In the genomic region with DNA sequence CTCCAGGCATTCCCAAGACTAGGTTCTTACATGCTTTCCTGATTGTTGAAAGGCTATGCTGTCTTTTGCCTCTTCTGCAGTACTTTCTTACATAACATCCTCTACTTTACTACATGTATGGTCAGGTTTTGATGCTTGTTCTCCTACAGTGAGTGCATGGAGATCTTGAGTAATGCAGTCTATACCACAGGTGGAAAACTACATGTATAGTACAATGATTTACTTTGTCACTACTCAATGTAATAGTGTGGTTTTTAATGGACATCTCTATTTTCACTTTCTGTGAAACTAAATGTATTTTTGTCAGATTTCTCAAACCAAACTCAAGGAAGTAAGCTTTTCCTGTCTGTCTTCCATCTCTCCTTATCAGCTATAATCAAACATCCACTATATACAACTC, we compare ENCODE assay signal across 23 cellular contexts.
DNase-seq lines count a peak whose midpoint lies in the region; ATAC-seq lines count a peak whose summit lies in the region.
"Had no signal": no experiment of that assay in that cellular context is flagged by ENCODE, and none has a peak within 500 bp of the region (broad histone marks: within the 10 kb centered on the region; RNA-seq: fewer than 3 reads in every experiment).

No MANE protein-coding gene starts in this region.

- no peak overlapping the region for H3K27ac ChIP-seq in caudate nucleus (ENCODE audit: low read depth, low read length)
- H3K27ac ChIP-seq: C4-2B, SJCRH30 had no signal

- ATAC-seq in GM18511 (IDR thresholded peaks at IDR 0.05; ENCODE audit: unreplicated experiment): peak; percentile 85
- ATAC-seq in GM19452 (IDR thresholded peaks at IDR 0.05; ENCODE audit: unreplicated experiment): peak; percentile 79
- ATAC-seq in HG02938 (IDR thresholded peaks at IDR 0.05; ENCODE audit: unreplicated experiment): peak; percentile 94
- ATAC-seq in HG03196 (IDR thresholded peaks at IDR 0.05; ENCODE audit: unreplicated experiment): peak; percentile 65
- no peak for ATAC-seq in GM19023 (IDR thresholded peaks at IDR 0.05; ENCODE audit: unreplicated experiment)
- ATAC-seq: T-cell had no signal

- DNase-seq in GOT3 (lab: John Stamatoyannopoulos, UW) (no peak), caudate nucleus (lab: John Stamatoyannopoulos, UW) (no peak)
- DNase-seq in stimulated activated CD4-positive, alpha-beta T cell treated with anti-CD3 and anti-CD28 coated beads, Interleukin-12 subunit alpha, Interleukin-12 subunit beta, amount 100 ng/mL, for 4 hours: no peak
- DNase-seq: Calu3; CD8-positive, alpha-beta memory T cell; DMS53; GDM1; MV-4-11; NCI-H1105 treated with DMSO at 0.1 percent for 48 hours; NCI-H1694 treated with DMSO at 0.1 percent for 48 hours; NCI-H2081 treated with DMSO at 0.1 percent for 48 hours; NCI-H2171 treated with DMSO at 0.1 percent for 48 hours; NCI-H446; NCI-H526; OCI-M1; SJCRH30; T-cell had no signal
